Comparison of ENCODE assay signal across 27 cellular contexts in the genomic region with DNA sequence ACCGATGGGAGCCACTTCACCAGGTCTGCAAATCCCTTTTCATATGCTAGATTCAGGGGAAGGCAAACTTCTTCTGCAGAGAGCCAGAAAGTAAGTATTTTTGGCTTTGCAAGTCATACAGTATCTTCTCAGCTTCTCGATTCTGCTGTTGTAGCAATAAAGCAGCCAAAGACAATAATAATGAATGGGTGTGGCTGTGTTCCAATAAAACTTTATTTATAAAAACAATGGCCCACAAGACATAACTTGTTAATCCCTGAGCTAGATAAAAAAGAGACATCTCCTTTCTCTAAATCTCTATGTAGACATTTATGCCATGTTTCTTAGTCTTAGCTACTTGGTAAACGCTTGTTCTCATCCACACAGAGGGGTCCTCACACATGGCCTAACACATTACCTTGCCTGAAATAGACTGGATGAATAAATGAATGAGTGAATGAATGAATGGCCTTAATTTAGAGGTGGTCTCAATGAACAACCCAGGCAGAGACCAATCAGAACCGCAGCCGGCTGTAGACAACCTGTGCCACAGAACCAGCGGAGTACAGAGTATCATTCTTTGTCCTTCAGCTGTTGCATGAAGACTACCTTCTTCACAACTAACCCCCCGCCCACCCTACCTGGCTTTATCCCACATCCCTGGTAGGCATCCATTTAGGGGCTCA. TPM values are rescaled to one million over a fixed set of nuclear protein-coding genes. Genes with fewer than 3 reads are reported as not detected.
DNase-seq lines count a peak whose midpoint lies in the region; ATAC-seq, FAIRE-seq and TF ChIP-seq lines count a peak whose summit lies in the region.
"Had no signal": no experiment of that assay in that cellular context is flagged by ENCODE, and none has a peak within 500 bp of the region (broad histone marks: within the 10 kb centered on the region; RNA-seq: fewer than 3 reads in every experiment).

No MANE protein-coding gene starts in this region.

- POLR2A ChIA-PET in OCI-LY7 (lab: Charles Lee) (interaction anchor here (0.7 to 1.4 kb wide), 4 partner anchors 11 to 114 kb away, joined by 3 to 4 read pairs (median 3); no protein-coding TSS in a partner anchor), endothelial cell of umbilical vein (lab: Charles Lee) (interaction anchor here (0.7 kb wide), 1 partner anchor 56 kb away, joined by 4 read pairs; no protein-coding TSS in a partner anchor)

- WGBS in GM23248 (ENCODE audit: low coverage in 1 of 2, low lambda C conversion rate in 2 of 2, missing lambda C conversion rate in 2 of 2), 2 experiments: 66 to 68% methylated on average over 7 of the region's 7 CpGs

- peak overlapping the region; percentile 13 for H3K4me2 ChIP-seq in GM23248 (ENCODE audit: unreplicated experiment)
- peak overlapping the region; percentile 30; the same call in 1 of the 2 replicates for H3K4me2 ChIP-seq in OCI-LY7 (ENCODE audit: low read length)
- H3K4me2 ChIP-seq in endothelial cell of umbilical vein (ENCODE audit: insufficient read depth, low read length): peak overlapping the region; percentile 51

- CTCF ChIA-PET in OCI-LY7 (lab: Charles Lee; ENCODE audit: unreplicated experiment): no interaction called here
- CTCF ChIA-PET in endothelial cell of umbilical vein (lab: Charles Lee): interaction anchor here (1.0 to 2.0 kb wide), 10 partner anchors 9 to 184 kb away, joined by 3 to 11 read pairs (median 4); a partner anchor contains a TSS

- no peaks in the 10 kb centered on the region for H3K36me3 ChIP-seq in GM23248 (ENCODE audit: low read depth)
- H3K36me3 ChIP-seq in OCI-LY7 (ENCODE audit: insufficient read depth, low read length): no peaks in the 10 kb centered on the region
- H3K36me3 ChIP-seq in endothelial cell of umbilical vein (ENCODE audit: control insufficient read depth in 2 of 2, extremely low read depth in 1 of 2, insufficient read depth in 2 of 2, low read length in 2 of 2): no peaks in the 10 kb centered on the region

- intact Hi-C loops in OCI-LY7 (cut with micrococcal nuclease; ENCODE audit: unreplicated experiment): no loop called here
- intact Hi-C loops in endothelial cell of umbilical vein (cut with micrococcal nuclease): loop anchor here (1.0 kb wide), 1 partner anchor 13 kb away; no protein-coding TSS in a partner anchor
- intact Hi-C loops in posterior vena cava (cut with DNase I): loop anchor here in 1 of 2 donors (5.0 kb wide), 1 partner anchor 1329 kb away; no protein-coding TSS in a partner anchor

- H3K4me3 ChIP-seq in GM23248 (no peak overlapping the region), OCI-LY7 (ENCODE audit: low read depth, low read length, poor library complexity, severe bottlenecking) (no peak overlapping the region), endothelial cell of umbilical vein (replicated peaks in 1 of 3; ENCODE audit: insufficient read depth in 1 of 3, low read depth in 1 of 3, low read length in 3 of 3) (no peak overlapping the region)
- H3K4me3 ChIP-seq: body of pancreas had no signal

- H3K27me3 ChIP-seq in GM23248 (replicated peaks; ENCODE audit: insufficient read depth) (no peaks in the 10 kb centered on the region), endothelial cell of umbilical vein (ENCODE audit: control insufficient read depth in 2 of 2, insufficient read depth in 2 of 2, low read length in 2 of 2) (no peaks in the 10 kb centered on the region)
- H3K27me3 ChIP-seq: body of pancreas had no signal

- no peak for TF ChIP-seq POLR2A in endothelial cell of umbilical vein (IDR thresholded peaks at IDR 0.05; ENCODE audit: low read depth, low read length)

- no peaks in the 10 kb centered on the region for H3K9me1 ChIP-seq in endothelial cell of umbilical vein (replicated peaks; ENCODE audit: control insufficient read depth, extremely low read depth, insufficient read depth, low read length)

- H2AFZ ChIP-seq in GM23248: no peak overlapping the region
- H2AFZ ChIP-seq in OCI-LY7 (ENCODE audit: low read length): peak overlapping the region; percentile 47; the same call in 1 of the 2 replicates
- peak overlapping the region; percentile 21 for H2AFZ ChIP-seq in endothelial cell of umbilical vein (ENCODE audit: low read depth, low read length)

- H3K27me3 Mint-ChIP-seq in stimulated activated naive B cell treated with anti-CD40 and anti-IgM and Interleukin-4, amounts not matched to agents 10 μg/mL and 1 μg/mL and 100 μg/mL, for 72 hours: no peaks in the 10 kb centered on the region
- H3K27me3 Mint-ChIP-seq: naive thymus-derived CD8-positive, alpha-beta T cell had no signal

- no peaks in the 10 kb centered on the region for H3K79me2 ChIP-seq in GM23248 (ENCODE audit: insufficient read depth)
- no peaks in the 10 kb centered on the region for H3K79me2 ChIP-seq in OCI-LY7 (ENCODE audit: insufficient read depth, low read depth, low read length)
- no peaks in the 10 kb centered on the region for H3K79me2 ChIP-seq in endothelial cell of umbilical vein (ENCODE audit: control insufficient read depth, insufficient read depth, low read length)

- no peaks in the 10 kb centered on the region for H4K20me1 ChIP-seq in GM23248 (ENCODE audit: insufficient read depth)
- no peaks in the 10 kb centered on the region for H4K20me1 ChIP-seq in OCI-LY7 (ENCODE audit: insufficient read depth, low read length)
- no peaks in the 10 kb centered on the region for H4K20me1 ChIP-seq in endothelial cell of umbilical vein (replicated peaks; ENCODE audit: control insufficient read depth, extremely low read depth, insufficient read depth, low read length)

- no peak overlapping the region for H3K27ac ChIP-seq in GM23248
- H3K27ac ChIP-seq in OCI-LY7 (ENCODE audit: low read depth, low read length, poor library complexity, severe bottlenecking): no peak overlapping the region
- peak overlapping the region; percentile 73 for H3K27ac ChIP-seq in endothelial cell of umbilical vein (ENCODE audit: insufficient read depth, low read depth, low read length)
- H3K27ac ChIP-seq: body of pancreas had no signal

- peaks cover 46 to 60% of the 10 kb centered on the region in 2 donors for H3K4me1 Mint-ChIP-seq in stimulated activated naive B cell treated with anti-CD40 and anti-IgM and Interleukin-4, amounts not matched to agents 10 μg/mL and 1 μg/mL and 100 μg/mL, for 72 hours

- dilution Hi-C loops in endothelial cell of umbilical vein (cut with MboI; ENCODE audit: extremely low pct_ligation_motif_present, low sequenced_read_pairs): no loop called here

- H3K9me3 Mint-ChIP-seq in stimulated activated naive B cell treated with anti-CD40 and anti-IgM and Interleukin-4, amounts not matched to agents 10 μg/mL and 1 μg/mL and 100 μg/mL, for 72 hours: peaks cover 4 to 7% of the 10 kb centered on the region in 2 donors
- H3K9me3 Mint-ChIP-seq: mesothelial cell of epicardium; naive thymus-derived CD8-positive, alpha-beta T cell; type B pancreatic cell had no signal

- H3K27ac Mint-ChIP-seq in stimulated activated naive B cell treated with anti-CD40 and anti-IgM and Interleukin-4, amounts not matched to agents 10 μg/mL and 1 μg/mL and 100 μg/mL, for 72 hours: peak overlapping the region; percentile 51
- H3K27ac Mint-ChIP-seq: mesothelial cell of epicardium, type B pancreatic cell had no signal

- H3K4me1 ChIP-seq in GM23248 (ENCODE audit: insufficient read depth): peaks cover 14% of the 10 kb centered on the region
- H3K4me1 ChIP-seq in OCI-LY7 (ENCODE audit: insufficient read depth, low read length, poor library complexity, severe bottlenecking): peaks cover 44% of the 10 kb centered on the region
- peaks cover 40% of the 10 kb centered on the region for H3K4me1 ChIP-seq in endothelial cell of umbilical vein (ENCODE audit: control insufficient read depth, extremely low read depth, insufficient read depth, low read length)
- H3K4me1 ChIP-seq: body of pancreas had no signal

- H3K9me2 ChIP-seq in GM23248 (ENCODE audit: insufficient read depth) (no peaks in the 10 kb centered on the region), OCI-LY7 (ENCODE audit: insufficient read depth, low read length) (no peaks in the 10 kb centered on the region)

- DNase-seq in GM23248 (no peak), OCI-LY7 (ENCODE audit: low spot score) (no peak), endothelial cell of umbilical vein (ENCODE audit: low read depth, low spot score) (no peak), T-helper 1 cell (no peak), posterior vena cava (ENCODE audit: low spot score) (no peak)
- DNase-seq in stimulated activated naive B cell treated with anti-CD40 and anti-IgM and Interleukin-4, amounts not matched to agents 10 μg/mL and 1 μg/mL and 100 μg/mL, for 72 hours: no peak
- no peak for DNase-seq in activated naive CD4-positive, alpha-beta T cell treated with Interleukin-2 at 50 U/mL for 16 hours
- DNase-seq: activated CD4-positive, alpha-beta T cell treated with anti-CD3 and anti-CD28 coated beads, Interleukin-2, amount 50 U/mL, for 1 hour; activated T-cell treated with anti-CD3 and anti-CD28 coated beads, Interleukin-2, amount 50 U/mL, for 48 hours; body of pancreas; cerebellar nuclear complex; glutamatergic neuron; H7; KBM-7; left ventricle myocardium superior; naive thymus-derived CD8-positive, alpha-beta T cell; NCI-H1436 treated with DMSO at 0.1 percent for 48 hours; NCI-H2107; NCI-H82; occipital lobe; retina; Right ventricle myocardium superior; stimulated activated CD4-positive, alpha-beta T cell treated with anti-CD3 and anti-CD28 coated beads, Interleukin-2, amount 100 ng/mL, for 24 hours had no signal

- no peaks in the 10 kb centered on the region for H3K36me3 Mint-ChIP-seq in stimulated activated naive B cell treated with anti-CD40 and anti-IgM and Interleukin-4, amounts not matched to agents 10 μg/mL and 1 μg/mL and 100 μg/mL, for 72 hours
- H3K36me3 Mint-ChIP-seq: CD14-positive monocyte; mesothelial cell of epicardium; naive thymus-derived CD8-positive, alpha-beta T cell; type B pancreatic cell had no signal

- no peak for TF ChIP-seq CTCF in OCI-LY7 (conservative IDR thresholded peaks at IDR 0.05; ENCODE audit: low read length)
- TF ChIP-seq CTCF in endothelial cell of umbilical vein (IDR thresholded peaks at IDR 0.05; ENCODE audit: extremely low read depth in 1 of 2, insufficient read depth in 1 of 2, low read depth in 1 of 2, low read length in 2 of 2): no peak

- no peaks in the 10 kb centered on the region for H3K9me3 ChIP-seq in GM23248 (ENCODE audit: low read depth)
- H3K9me3 ChIP-seq in OCI-LY7 (ENCODE audit: low read length): no peaks in the 10 kb centered on the region
- H3K9me3 ChIP-seq in endothelial cell of umbilical vein (replicated peaks; ENCODE audit: control insufficient read depth, insufficient read depth, low read length): no peaks in the 10 kb centered on the region
- H3K9me3 ChIP-seq: body of pancreas had no signal

- BruUV-seq in OCI-LY7 (replicated peaks; lab: Mats Ljungman, UMichigan) (no TSS peak), endothelial cell of umbilical vein (replicated peaks; lab: Mats Ljungman, UMichigan) (no TSS peak)

- H3F3A ChIP-seq in GM23248 (ENCODE audit: insufficient read depth): no peaks in the 10 kb centered on the region

- no peak for FAIRE-seq in endothelial cell of umbilical vein (lab: Jason Lieb, UNC)
- FAIRE-seq: islet of Langerhans had no signal

- H3K9ac ChIP-seq in GM23248 (no peak overlapping the region), endothelial cell of umbilical vein (replicated peaks; ENCODE audit: extremely low read depth, insufficient read depth, low read length) (no peak overlapping the region)

- ATAC-seq in stimulated activated naive B cell treated with anti-CD40 and anti-IgM and Interleukin-4, amounts not matched to agents 10 μg/mL and 1 μg/mL and 100 μg/mL, for 72 hours (replicated peaks): no peak
- ATAC-seq: body of pancreas; left ventricle myocardium superior; naive thymus-derived CD8-positive, alpha-beta T cell had no signal

- H3K4me3 Mint-ChIP-seq in stimulated activated naive B cell treated with anti-CD40 and anti-IgM and Interleukin-4, amounts not matched to agents 10 μg/mL and 1 μg/mL and 100 μg/mL, for 72 hours: no peak overlapping the region
- H3K4me3 Mint-ChIP-seq: CD14-positive monocyte; mesothelial cell of epicardium; naive thymus-derived CD8-positive, alpha-beta T cell; type B pancreatic cell had no signal

- in situ Hi-C loops in GM23248 (cut with MboI): no loop called here

RNA-seq across cellular contexts. Expression of a gene that starts 13.5 kb away (rescaled TPM):
- total RNA-seq in GM23248 (2014; rRNA removed; shearing (Covaris generic)): 0.63 and 0.65 TPM in 2 replicates
- 0.13 and 0.18 TPM in 2 replicates for polyA plus RNA-seq in GM23248 (2016; fragmentation: Nextera tagmentation; extraction: Ambion mirVana)
- total RNA-seq in OCI-LY7 (2014; rRNA removed; shearing (Covaris generic)): 20.2 and 25.3 TPM in 2 replicates
- total RNA-seq in OCI-LY7 (2022): 20.7 and 24.7 TPM in 2 replicates
- total RNA-seq in endothelial cell of umbilical vein: 65.7 and 72.9 TPM in 2 replicates
- polyA plus RNA-seq in endothelial cell of umbilical vein: 51.3 and 53.6 TPM in 2 replicates
- 35.4 and 43.2 TPM in 2 replicates for polyA plus RNA-seq in endothelial cell of umbilical vein (2011; cell fraction: cytosol; rRNA removed)
- polyA plus RNA-seq in endothelial cell of umbilical vein (2011; cell fraction: nucleus; rRNA removed): 86.0 and 95.1 TPM in 2 replicates
- polyA plus RNA-seq in endothelial cell of umbilical vein (2012): 54.7 and 68.3 TPM in 2 replicates
- polyA minus RNA-seq in endothelial cell of umbilical vein: 75.8 and 82.4 TPM in 2 replicates
- 10.0 TPM for polyA minus RNA-seq in endothelial cell of umbilical vein (2011; cell fraction: cytosol; rRNA and poly(A)+ RNA removed)
- polyA minus RNA-seq in endothelial cell of umbilical vein (2011; cell fraction: nucleus; rRNA and poly(A)+ RNA removed): 69.8 and 84.1 TPM in 2 replicates
- total RNA-seq in posterior vena cava: 10 to 100 TPM; 16.9 to 22.0 TPM

Comparison
In these comparisons a context has a peak if more than half of its experiments do, and no peak if none do; other contexts are left out.
1. RNA of a gene that starts 13.5 kb away (total RNA-seq): 65.7 to 72.9 TPM in endothelial cell of umbilical vein, 20.2 to 25.3 TPM in OCI-LY7 and 16.9 to 22.0 TPM in posterior vena cava; 0.63 to 0.65 TPM in GM23248; every median in the first group is over 10 times any median in the second.
2. Peak in every context shown above with its lines, with median percentiles within 50 percentile points of each other: H3K4me2 ChIP-seq.